Comparison of ENCODE assay signal across 19 cellular contexts in genomic region chr4:36230523-36230922, GRCh38. TPM values are rescaled to one million over a fixed set of nuclear protein-coding genes. Genes with fewer than 3 reads are reported as not detected.
DNase-seq lines count a peak whose midpoint lies in the region; ATAC-seq, FAIRE-seq and TF ChIP-seq lines count a peak whose summit lies in the region.
"Had no signal": no experiment of that assay in that cellular context is flagged by ENCODE, and none has a peak within 500 bp of the region (broad histone marks: within the 10 kb centered on the region; RNA-seq: fewer than 3 reads in every experiment).

No MANE protein-coding gene starts in this region.

- H3K4me1 Mint-ChIP-seq in activated CD8-positive, alpha-beta T cell treated with anti-CD3 and anti-CD28 coated beads for 36 hours (ENCODE audit: low read depth), result peaks cover 85% of the 10 kb centered on the region
- peaks cover 25% of the 10 kb centered on the region for H3K4me1 Mint-ChIP-seq in activated CD8-positive, alpha-beta T cell treated with anti-CD3 and anti-CD28 coated beads, Interleukin-2, amount 10 ng/mL, durations not matched to agents 7 days and 5 days (ENCODE audit: low read depth)
- H3K4me1 Mint-ChIP-seq in naive thymus-derived CD4-positive, alpha-beta T cell, result peaks cover 37 to 94% (median 81%) of the 10 kb centered on the region in 7 donors
- peaks cover 39 to 58% of the 10 kb centered on the region in 2 donors for H3K4me1 Mint-ChIP-seq in stimulated activated naive B cell treated with anti-CD40 and anti-IgM and Interleukin-4, amounts not matched to agents 10 μg/mL and 1 μg/mL and 100 μg/mL, for 72 hours

- peaks cover 47% of the 10 kb centered on the region for H3K36me3 Mint-ChIP-seq in activated CD8-positive, alpha-beta T cell treated with anti-CD3 and anti-CD28 coated beads for 36 hours (ENCODE audit: low read depth)
- H3K36me3 Mint-ChIP-seq in activated CD8-positive, alpha-beta T cell treated with anti-CD3 and anti-CD28 coated beads, Interleukin-2, amount 10 ng/mL, durations not matched to agents 7 days and 5 days (ENCODE audit: low read depth), result peaks cover 53% of the 10 kb centered on the region
- peaks cover 10 to 55% (median 21%) of the 10 kb centered on the region in 5 donors for H3K36me3 Mint-ChIP-seq in naive thymus-derived CD4-positive, alpha-beta T cell
- H3K36me3 Mint-ChIP-seq in stimulated activated naive B cell treated with anti-CD40 and anti-IgM and Interleukin-4, amounts not matched to agents 10 μg/mL and 1 μg/mL and 100 μg/mL, for 72 hours, result peaks cover 35 to 48% of the 10 kb centered on the region in 2 donors
- H3K36me3 Mint-ChIP-seq: IgD-negative memory B cell had no signal

- intact Hi-C loops in activated CD8-positive, alpha-beta T cell treated with anti-CD3 and anti-CD28 coated beads for 36 hours (cut with micrococcal nuclease), result no loop called here
- intact Hi-C loops in naive thymus-derived CD4-positive, alpha-beta T cell (cut with micrococcal nuclease), result loop anchor here in 1 of 2 donors (1.0 kb wide), 1 partner anchor 11 kb away; no protein-coding TSS in a partner anchor

- no peaks in the 10 kb centered on the region for H3K27me3 ChIP-seq in keratinocyte (ENCODE audit: control insufficient read depth, extremely low read depth, insufficient read depth, low read length)
- H3K27me3 ChIP-seq in naive thymus-derived CD4-positive, alpha-beta T cell (ENCODE audit: control insufficient read depth in 2 of 2, insufficient read depth in 2 of 2, low read length in 2 of 2), result no peaks in the 10 kb centered on the region

- DNase-seq in activated CD8-positive, alpha-beta T cell treated with anti-CD3 and anti-CD28 coated beads for 36 hours, result no peak
- no peak for DNase-seq in activated CD8-positive, alpha-beta T cell treated with anti-CD3 and anti-CD28 coated beads, Interleukin-2, amount 10 ng/mL, durations not matched to agents 7 days and 5 days
- DNase-seq in caudate nucleus (lab: John Stamatoyannopoulos, UW) (no peak), keratinocyte (ENCODE audit: low read depth, low spot score) (no peak)
- DNase-seq in naive thymus-derived CD4-positive, alpha-beta T cell, result no peak
- no peak for DNase-seq in stimulated activated naive B cell treated with anti-CD40 and anti-IgM and Interleukin-4, amounts not matched to agents 10 μg/mL and 1 μg/mL and 100 μg/mL, for 72 hours
- DNase-seq: 8988T, GF-D8, Kasumi-1, NCI-H187 had no signal

- POLR2A ChIA-PET in activated CD8-positive, alpha-beta T cell treated with anti-CD3 and anti-CD28 coated beads for 36 hours (lab: Charles Lee), result interaction anchor here (1.3 kb wide), 1 partner anchor 24 kb away, joined by 4 read pairs; no protein-coding TSS in a partner anchor
- POLR2A ChIA-PET in activated CD8-positive, alpha-beta T cell treated with anti-CD3 and anti-CD28 coated beads, Interleukin-2, amount 10 ng/mL, durations not matched to agents 7 days and 5 days (lab: Charles Lee), result no interaction called here
- POLR2A ChIA-PET in naive thymus-derived CD4-positive, alpha-beta T cell (lab: Charles Lee), result interaction anchor here (0.9 kb wide), 1 partner anchor 134 kb away, joined by 3 read pairs; no protein-coding TSS in a partner anchor

- FAIRE-seq in keratinocyte (lab: Jason Lieb, UNC), result peak; percentile 34
- FAIRE-seq: GM12891 had no signal

- H3K4me3 ChIP-seq in keratinocyte (ENCODE audit: control insufficient read depth in 2 of 3, extremely low read depth in 1 of 3, insufficient read depth in 2 of 3, low read depth in 1 of 3, low read length in 3 of 3), result no peak overlapping the region
- no peak overlapping the region for H3K4me3 ChIP-seq in naive thymus-derived CD4-positive, alpha-beta T cell (ENCODE audit: low read length)
- H3K4me3 ChIP-seq: HAP-1 had no signal

- no peak overlapping the region for H3K27ac Mint-ChIP-seq in activated CD8-positive, alpha-beta T cell treated with anti-CD3 and anti-CD28 coated beads for 36 hours
- no peak overlapping the region for H3K27ac Mint-ChIP-seq in activated CD8-positive, alpha-beta T cell treated with anti-CD3 and anti-CD28 coated beads, Interleukin-2, amount 10 ng/mL, durations not matched to agents 7 days and 5 days
- peak overlapping the region in 3 of 9 donors; percentile 9 to 30 (median 21) for H3K27ac Mint-ChIP-seq in naive thymus-derived CD4-positive, alpha-beta T cell
- no peak overlapping the region for H3K27ac Mint-ChIP-seq in stimulated activated naive B cell treated with anti-CD40 and anti-IgM and Interleukin-4, amounts not matched to agents 10 μg/mL and 1 μg/mL and 100 μg/mL, for 72 hours
- H3K27ac Mint-ChIP-seq: IgD-negative memory B cell had no signal

- no peak for TF ChIP-seq CTCF in activated CD8-positive, alpha-beta T cell treated with anti-CD3 and anti-CD28 coated beads for 36 hours (IDR thresholded peaks at IDR 0.05)
- TF ChIP-seq CTCF in keratinocyte (optimal IDR thresholded peaks at IDR 0.05 in 1 of 3, IDR thresholded peaks at IDR 0.05 in 1 of 3, conservative IDR thresholded peaks at IDR 0.05 in 1 of 3; ENCODE audit: extremely low read depth in 1 of 3, insufficient read depth in 2 of 3, low read length in 3 of 3), result no peak

- no peaks in the 10 kb centered on the region for H4K20me1 ChIP-seq in keratinocyte (ENCODE audit: control insufficient read depth, extremely low read depth, insufficient read depth, low read length)

- no peak overlapping the region for H3K4me2 ChIP-seq in keratinocyte (ENCODE audit: control insufficient read depth, extremely low read depth, insufficient read depth, low read depth, low read length)

- peak overlapping the region; percentile 27 for H3K27ac ChIP-seq in caudate nucleus (ENCODE audit: low read depth, low read length)
- H3K27ac ChIP-seq in keratinocyte (ENCODE audit: control insufficient read depth, insufficient read depth, low read length), result no peak overlapping the region
- H3K27ac ChIP-seq in naive thymus-derived CD4-positive, alpha-beta T cell (ENCODE audit: low read depth, low read length), result no peak overlapping the region
- H3K27ac ChIP-seq: RWPE1 had no signal

- H3K36me3 ChIP-seq in keratinocyte (ENCODE audit: control insufficient read depth in 2 of 2, extremely low read depth in 1 of 2, insufficient read depth in 2 of 2, low read length in 2 of 2), result no peaks in the 10 kb centered on the region
- no peaks in the 10 kb centered on the region for H3K36me3 ChIP-seq in naive thymus-derived CD4-positive, alpha-beta T cell (ENCODE audit: control insufficient read depth in 2 of 3, insufficient read depth in 3 of 3, low read length in 3 of 3)
- H3K36me3 ChIP-seq: HAP-1 had no signal

- no peak overlapping the region for H3K9ac ChIP-seq in keratinocyte (ENCODE audit: control insufficient read depth, extremely low read depth, insufficient read depth, low read length)

- no peaks in the 10 kb centered on the region for H3K9me1 ChIP-seq in keratinocyte (ENCODE audit: control insufficient read depth, extremely low read depth, insufficient read depth, low read length)

- no peak overlapping the region for H3K4me3 Mint-ChIP-seq in activated CD8-positive, alpha-beta T cell treated with anti-CD3 and anti-CD28 coated beads for 36 hours
- H3K4me3 Mint-ChIP-seq in activated CD8-positive, alpha-beta T cell treated with anti-CD3 and anti-CD28 coated beads, Interleukin-2, amount 10 ng/mL, durations not matched to agents 7 days and 5 days, result no peak overlapping the region
- peak overlapping the region in 2 of 10 donors; percentile 15 to 21 for H3K4me3 Mint-ChIP-seq in naive thymus-derived CD4-positive, alpha-beta T cell
- no peak overlapping the region for H3K4me3 Mint-ChIP-seq in stimulated activated naive B cell treated with anti-CD40 and anti-IgM and Interleukin-4, amounts not matched to agents 10 μg/mL and 1 μg/mL and 100 μg/mL, for 72 hours
- H3K4me3 Mint-ChIP-seq: IgD-negative memory B cell had no signal

- peaks cover 36% of the 10 kb centered on the region for H3K79me2 ChIP-seq in keratinocyte (ENCODE audit: control insufficient read depth, insufficient read depth, low read length)

- H3K9me3 Mint-ChIP-seq in activated CD8-positive, alpha-beta T cell treated with anti-CD3 and anti-CD28 coated beads for 36 hours, result peaks cover 10% of the 10 kb centered on the region
- H3K9me3 Mint-ChIP-seq in activated CD8-positive, alpha-beta T cell treated with anti-CD3 and anti-CD28 coated beads, Interleukin-2, amount 10 ng/mL, durations not matched to agents 7 days and 5 days (ENCODE audit: insufficient read depth), result no peaks in the 10 kb centered on the region
- H3K9me3 Mint-ChIP-seq in naive thymus-derived CD4-positive, alpha-beta T cell, result peaks cover 2 to 25% (median 7%) of the 10 kb centered on the region in 11 donors
- H3K9me3 Mint-ChIP-seq in stimulated activated naive B cell treated with anti-CD40 and anti-IgM and Interleukin-4, amounts not matched to agents 10 μg/mL and 1 μg/mL and 100 μg/mL, for 72 hours, result peaks cover 6 to 12% of the 10 kb centered on the region in 2 donors

- H3K9me3 ChIP-seq in keratinocyte (ENCODE audit: control insufficient read depth, low read depth, low read length), result no peaks in the 10 kb centered on the region
- no peaks in the 10 kb centered on the region for H3K9me3 ChIP-seq in naive thymus-derived CD4-positive, alpha-beta T cell (ENCODE audit: control insufficient read depth in 2 of 3, low read length in 3 of 3)
- H3K9me3 ChIP-seq: HAP-1 had no signal

- no peak overlapping the region for H2AFZ ChIP-seq in keratinocyte (ENCODE audit: control insufficient read depth, low read length)

- H3K27me3 Mint-ChIP-seq in activated CD8-positive, alpha-beta T cell treated with anti-CD3 and anti-CD28 coated beads for 36 hours, result no peaks in the 10 kb centered on the region
- no peaks in the 10 kb centered on the region for H3K27me3 Mint-ChIP-seq in activated CD8-positive, alpha-beta T cell treated with anti-CD3 and anti-CD28 coated beads, Interleukin-2, amount 10 ng/mL, durations not matched to agents 7 days and 5 days (ENCODE audit: low read depth)
- no peaks in the 10 kb centered on the region for H3K27me3 Mint-ChIP-seq in naive thymus-derived CD4-positive, alpha-beta T cell
- no peaks in the 10 kb centered on the region for H3K27me3 Mint-ChIP-seq in stimulated activated naive B cell treated with anti-CD40 and anti-IgM and Interleukin-4, amounts not matched to agents 10 μg/mL and 1 μg/mL and 100 μg/mL, for 72 hours
- H3K27me3 Mint-ChIP-seq: IgD-negative memory B cell had no signal

- H3K4me1 ChIP-seq in keratinocyte (ENCODE audit: control insufficient read depth, extremely low read depth, insufficient read depth, low read length), result peaks cover 9% of the 10 kb centered on the region
- peaks cover 15 to 36% of the 10 kb centered on the region in 2 donors for H3K4me1 ChIP-seq in naive thymus-derived CD4-positive, alpha-beta T cell (ENCODE audit: control insufficient read depth in 2 of 2, insufficient read depth in 2 of 2, low read length in 2 of 2)
- H3K4me1 ChIP-seq: HAP-1 had no signal

- dilution Hi-C loops in keratinocyte (cut with MboI; ENCODE audit: extremely low pct_ligation_motif_present, low sequenced_read_pairs), result no loop called here

- peak; percentile 25 for ATAC-seq in activated CD8-positive, alpha-beta T cell treated with anti-CD3 and anti-CD28 coated beads for 36 hours
- ATAC-seq in activated CD8-positive, alpha-beta T cell treated with anti-CD3 and anti-CD28 coated beads, Interleukin-2, amount 10 ng/mL, durations not matched to agents 7 days and 5 days, result no peak
- no peak for ATAC-seq in GM21381 (IDR thresholded peaks at IDR 0.05; ENCODE audit: unreplicated experiment)
- ATAC-seq in naive thymus-derived CD4-positive, alpha-beta T cell, result no peak
- ATAC-seq in GM18873 (IDR thresholded peaks at IDR 0.05; ENCODE audit: low FRiP score, unreplicated experiment), result no peak
- no peak for ATAC-seq in stimulated activated naive B cell treated with anti-CD40 and anti-IgM and Interleukin-4, amounts not matched to agents 10 μg/mL and 1 μg/mL and 100 μg/mL, for 72 hours (replicated peaks)

- CTCF ChIA-PET in activated CD8-positive, alpha-beta T cell treated with anti-CD3 and anti-CD28 coated beads for 36 hours (lab: Charles Lee), result no interaction called here
- CTCF ChIA-PET in activated CD8-positive, alpha-beta T cell treated with anti-CD3 and anti-CD28 coated beads, Interleukin-2, amount 10 ng/mL, durations not matched to agents 7 days and 5 days (lab: Charles Lee), result no interaction called here
- CTCF ChIA-PET in naive thymus-derived CD4-positive, alpha-beta T cell (lab: Charles Lee), result no interaction called here

RNA-seq across cellular contexts. Expression of gene ARAP2, which starts 13.8 kb away (rescaled TPM):
- total RNA-seq in activated CD8-positive, alpha-beta T cell treated with anti-CD3 and anti-CD28 coated beads for 36 hours, result 10 to 100 TPM; 30.0 to 31.0 TPM
- total RNA-seq in activated CD8-positive, alpha-beta T cell treated with anti-CD3 and anti-CD28 coated beads, Interleukin-2, amount 10 ng/mL, durations not matched to agents 7 days and 5 days, result 10 to 100 TPM; 34.7 to 35.5 TPM
- polyA plus RNA-seq in keratinocyte, result 3.8 to 9.3 TPM (median 7.2 TPM) in 3 replicates
- 52.3 TPM for polyA plus RNA-seq in keratinocyte (2011; ENCODE audit: low read depth)
- 2.5 and 5.6 TPM in 2 replicates for polyA plus RNA-seq in keratinocyte (2011; cell fraction: cytosol; rRNA removed)
- 8.8 and 13.1 TPM in 2 replicates for polyA plus RNA-seq in keratinocyte (2011; cell fraction: nucleus; rRNA removed)
- polyA plus RNA-seq in keratinocyte (2012; ENCODE audit: low replicate concordance), result 5.6 and 16.2 TPM in 2 replicates
- 3.5 to 42.7 TPM (median 27.0 TPM) in 3 replicates for polyA minus RNA-seq in keratinocyte
- 8.2 TPM for polyA minus RNA-seq in keratinocyte (2011; cell fraction: cytosol; rRNA and poly(A)+ RNA removed)
- polyA minus RNA-seq in keratinocyte (2011; cell fraction: nucleus; rRNA and poly(A)+ RNA removed), result 23.8 and 62.5 TPM in 2 replicates
- total RNA-seq in naive thymus-derived CD4-positive, alpha-beta T cell, result 10 to 100 TPM; 39.7 to 78.5 (median 44.7) TPM
- polyA plus RNA-seq in naive thymus-derived CD4-positive, alpha-beta T cell, result 10 to 100 TPM; 10.4 to 13.8 TPM
- polyA plus RNA-seq: BJ had no signal

RNA-seq across cellular contexts. Expression of gene DTHD1, which starts 50.9 kb away (rescaled TPM):
- 1 to 10 TPM; 1.2 to 1.3 TPM for total RNA-seq in activated CD8-positive, alpha-beta T cell treated with anti-CD3 and anti-CD28 coated beads for 36 hours
- total RNA-seq in activated CD8-positive, alpha-beta T cell treated with anti-CD3 and anti-CD28 coated beads, Interleukin-2, amount 10 ng/mL, durations not matched to agents 7 days and 5 days, result under 1 TPM; 0.26 TPM
- not detected in 3 replicates for polyA plus RNA-seq in keratinocyte
- polyA plus RNA-seq in keratinocyte (2011; ENCODE audit: low read depth), result not detected
- not detected in 2 replicates for polyA plus RNA-seq in keratinocyte (2011; cell fraction: cytosol; rRNA removed)
- polyA plus RNA-seq in keratinocyte (2011; cell fraction: nucleus; rRNA removed), result not detected in 2 replicates
- not detected in 2 replicates for polyA plus RNA-seq in keratinocyte (2012; ENCODE audit: low replicate concordance)
- polyA minus RNA-seq in keratinocyte, result not detected in 3 replicates
- polyA minus RNA-seq in keratinocyte (2011; cell fraction: cytosol; rRNA and poly(A)+ RNA removed), result not detected
- not detected in 2 replicates for polyA minus RNA-seq in keratinocyte (2011; cell fraction: nucleus; rRNA and poly(A)+ RNA removed)
- 1 to 10 TPM in 1 of 5 experiments, under 1 TPM in 2, not detected in 2; 0.10 to 5.2 (median 0.72) TPM for total RNA-seq in naive thymus-derived CD4-positive, alpha-beta T cell
- not detected for polyA plus RNA-seq in naive thymus-derived CD4-positive, alpha-beta T cell
- total RNA-seq: Daoy, HT1080 had no signal
- polyA plus RNA-seq: BJ, IgD-negative memory B cell had no signal
